Comparison of ENCODE assay signal across 21 cellular contexts in the genomic region with DNA sequence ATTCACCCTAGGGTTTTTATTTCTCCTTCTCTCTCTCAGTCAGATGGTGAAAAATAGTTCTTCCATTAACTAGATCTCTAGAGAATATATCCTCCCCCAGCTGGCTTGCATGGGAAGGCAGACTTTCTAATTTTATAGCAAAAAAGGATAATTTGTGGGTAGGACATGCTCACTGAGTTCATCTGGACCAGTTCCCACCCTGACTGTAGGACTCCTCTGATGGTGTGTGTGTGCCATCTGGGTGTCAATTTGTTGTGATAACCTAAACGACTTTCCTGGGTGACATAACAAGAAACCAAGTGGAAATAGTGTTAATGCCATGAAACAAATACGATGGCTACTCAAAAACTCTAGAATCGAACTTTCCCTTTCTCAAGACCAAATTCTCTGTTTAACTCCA.
"Had no signal": no experiment of that assay in that cellular context is flagged by ENCODE, and none has a peak within 500 bp of the region (broad histone marks: within the 10 kb centered on the region; RNA-seq: fewer than 3 reads in every experiment).

No MANE protein-coding gene starts in this region.

- FAIRE-seq: endometrium, kidney had no signal

- DNase-seq: effector memory CD4-positive, alpha-beta T cell; foreskin fibroblast; head of caudate nucleus; kidney; left cardiac atrium; left ventricle myocardium superior; mesenchymal stem cell; naive thymus-derived CD4-positive, alpha-beta T cell; psoas muscle; retina; right lobe of liver; spleen; stimulated activated CD4-positive, alpha-beta T cell treated with anti-CD3 and anti-CD28 coated beads, Interleukin-15, amount 100 ng/mL, for 24 hours; stimulated activated CD4-positive, alpha-beta T cell treated with anti-CD3 and anti-CD28 coated beads, Interleukin-1b, Interleukin-23, amount 100 ng/mL, for 48 hours; stimulated activated CD4-positive, alpha-beta T cell treated with anti-CD3 and anti-CD28 coated beads, Interleukin-4, amount 100 ng/mL, for 24 hours; stimulated activated naive B cell treated with anti-CD40 and anti-IgM and Interleukin-4, amounts not matched to agents 10 μg/mL and 1 μg/mL and 100 μg/mL, for 72 hours; stomach; transverse colon had no signal

- ATAC-seq: esophagus mucosa; gastroesophageal sphincter; left cardiac atrium; left ventricle myocardium superior; naive thymus-derived CD4-positive, alpha-beta T cell; psoas muscle; right lobe of liver; stimulated activated naive B cell treated with anti-CD40 and anti-IgM and Interleukin-4, amounts not matched to agents 10 μg/mL and 1 μg/mL and 100 μg/mL, for 72 hours had no signal
